Comparison of ENCODE assay signal across 37 cellular contexts in the genomic region with DNA sequence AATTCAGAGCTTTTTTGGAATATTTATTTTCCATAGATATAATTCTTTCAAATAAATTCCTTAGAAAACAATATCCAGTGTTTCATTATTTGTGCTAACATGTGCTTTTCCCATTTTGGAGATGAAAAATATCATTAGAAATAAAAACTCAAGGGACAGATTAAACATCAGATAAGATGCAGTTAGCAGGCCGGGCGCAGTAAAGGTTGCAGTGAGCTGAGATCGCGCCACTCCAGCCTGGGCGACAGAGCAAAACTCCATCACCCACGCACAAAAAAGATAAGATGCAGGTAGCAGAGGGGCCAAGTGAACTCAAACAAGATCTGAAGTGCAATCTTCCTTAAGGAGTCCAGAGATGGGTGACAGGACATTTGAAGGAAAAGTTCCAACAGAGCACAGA.
"Had no signal": no experiment of that assay in that cellular context is flagged by ENCODE, and none has a peak within 500 bp of the region (broad histone marks: within the 10 kb centered on the region; RNA-seq: fewer than 3 reads in every experiment).

No MANE protein-coding gene starts in this region.

- H3K4me1 Mint-ChIP-seq: activated naive CD4-positive, alpha-beta T cell treated with anti-CD3 and anti-CD28 coated beads, Interleukin-2, amount 10 ng/mL, durations not matched to agents 7 days and 5 days; activated naive CD4-positive, alpha-beta T cell treated with anti-CD3 and anti-CD28 coated beads, Interleukin-2, amount 50 U/mL, for 24 hours; activated naive CD8-positive, alpha-beta T cell treated with anti-CD3 and anti-CD28 coated beads for 36 hours; activated naive CD8-positive, alpha-beta T cell treated with anti-CD3 and anti-CD28 coated beads, Interleukin-2, amount 10 ng/mL, durations not matched to agents 7 days and 5 days; activated naive CD8-positive, alpha-beta T cell treated with anti-CD3 and anti-CD28 coated beads, Interleukin-2, amount 50 U/mL, for 24 hours; activated T-helper 17 cell treated with anti-CD3 and anti-CD28 coated beads, Interleukin-2, amount 50 U/mL, for 72 hours; brain; central memory CD8-positive, alpha-beta T cell had no signal

- H3K27me3 ChIP-seq: adrenal gland, ascending aorta, body of pancreas, brain microvascular endothelial cell, breast epithelium, cardiac muscle cell had no signal

- H3K9me3 ChIP-seq: adrenal gland, ascending aorta, body of pancreas, breast epithelium had no signal

- H3K36me3 Mint-ChIP-seq: activated naive CD4-positive, alpha-beta T cell treated with anti-CD3 and anti-CD28 coated beads, Interleukin-2, amount 10 ng/mL, durations not matched to agents 7 days and 5 days; activated naive CD4-positive, alpha-beta T cell treated with anti-CD3 and anti-CD28 coated beads, Interleukin-2, amount 50 U/mL, for 24 hours; activated naive CD4-positive, alpha-beta T cell treated with anti-CD3 and anti-CD28 coated beads, Interleukin-2, amount 50 U/mL, for 72 hours; activated naive CD8-positive, alpha-beta T cell; activated naive CD8-positive, alpha-beta T cell treated with anti-CD3 and anti-CD28 coated beads for 36 hours; activated naive CD8-positive, alpha-beta T cell treated with anti-CD3 and anti-CD28 coated beads, Interleukin-2, amount 10 ng/mL, durations not matched to agents 7 days and 5 days had no signal

- H3K4me3 Mint-ChIP-seq: activated naive CD4-positive, alpha-beta T cell treated with anti-CD3 and anti-CD28 coated beads for 36 hours; activated naive CD4-positive, alpha-beta T cell treated with anti-CD3 and anti-CD28 coated beads, Interleukin-2, amount 10 ng/mL, durations not matched to agents 7 days and 5 days; activated naive CD4-positive, alpha-beta T cell treated with anti-CD3 and anti-CD28 coated beads, Interleukin-2, amount 50 U/mL, for 24 hours; activated naive CD8-positive, alpha-beta T cell; activated naive CD8-positive, alpha-beta T cell treated with anti-CD3 and anti-CD28 coated beads for 36 hours; activated naive CD8-positive, alpha-beta T cell treated with anti-CD3 and anti-CD28 coated beads, Interleukin-2, amount 10 ng/mL, durations not matched to agents 7 days and 5 days; activated naive CD8-positive, alpha-beta T cell treated with anti-CD3 and anti-CD28 coated beads, Interleukin-2, amount 50 U/mL, for 24 hours; activated T-cell treated with anti-CD3 and anti-CD28 coated beads, Interleukin-2, amount 50 U/mL, for 24 hours; activated T-cell treated with anti-CD3 and anti-CD28 coated beads, Interleukin-2, amount 50 U/mL, for 4 hours; activated T-cell treated with anti-CD3 and anti-CD28 coated beads, Interleukin-2, amount 50 U/mL, for 72 hours; activated T-helper 1 cell treated with anti-CD3 and anti-CD28 coated beads, Interleukin-12 subunit alpha, Interleukin-12 subunit beta, Interleukin-2, Interleukin-4 antibody, amounts not matched to agents 30 ng/mL and 10 ng/mL and 1 ng/mL, durations not matched to agents 14 hours and 24 hours and 36 hours; activated T-helper 17 cell treated with anti-CD3 and anti-CD28 coated beads, Interleukin-2, amount 50 U/mL, for 72 hours; brain; central memory CD8-positive, alpha-beta T cell had no signal

- H3K9me3 Mint-ChIP-seq: activated naive CD4-positive, alpha-beta T cell treated with anti-CD3 and anti-CD28 coated beads for 36 hours; activated naive CD4-positive, alpha-beta T cell treated with anti-CD3 and anti-CD28 coated beads, Interleukin-2, amount 10 ng/mL, durations not matched to agents 7 days and 5 days; activated naive CD4-positive, alpha-beta T cell treated with anti-CD3 and anti-CD28 coated beads, Interleukin-2, amount 50 U/mL, for 24 hours; activated naive CD4-positive, alpha-beta T cell treated with anti-CD3 and anti-CD28 coated beads, Interleukin-2, amount 50 U/mL, for 72 hours; activated naive CD8-positive, alpha-beta T cell treated with anti-CD3 and anti-CD28 coated beads for 36 hours; activated naive CD8-positive, alpha-beta T cell treated with anti-CD3 and anti-CD28 coated beads, Interleukin-2, amount 10 ng/mL, durations not matched to agents 7 days and 5 days; activated naive CD8-positive, alpha-beta T cell treated with anti-CD3 and anti-CD28 coated beads, Interleukin-2, amount 50 U/mL, for 24 hours; activated T-cell treated with anti-CD3 and anti-CD28 coated beads, Interleukin-2, amount 50 U/mL, for 24 hours; activated T-cell treated with anti-CD3 and anti-CD28 coated beads, Interleukin-2, amount 50 U/mL, for 4 hours; activated T-cell treated with anti-CD3 and anti-CD28 coated beads, Interleukin-2, amount 50 U/mL, for 72 hours; activated T-helper 1 cell treated with anti-CD3 and anti-CD28 coated beads, Interleukin-12 subunit alpha, Interleukin-12 subunit beta, Interleukin-2, Interleukin-4 antibody, amounts not matched to agents 30 ng/mL and 10 ng/mL and 1 ng/mL, durations not matched to agents 14 hours and 24 hours and 36 hours; activated T-helper 17 cell treated with anti-CD3 and anti-CD28 coated beads, Interleukin-2, amount 50 U/mL, for 72 hours; activated T-helper 2 cell treated with anti-CD3 and anti-CD28 coated beads, Interferon-gamma antibody, Interleukin-2, Interleukin-4, amounts not matched to agents 10 μg/mL and 5 μg/mL and 100 μg/mL, durations not matched to agents 14 hours and 24 hours and 36 hours; brain; central memory CD8-positive, alpha-beta T cell had no signal

- H3K27me3 Mint-ChIP-seq: activated naive CD4-positive, alpha-beta T cell treated with anti-CD3 and anti-CD28 coated beads, Interleukin-2, amount 50 U/mL, for 24 hours; activated naive CD8-positive, alpha-beta T cell; activated naive CD8-positive, alpha-beta T cell treated with anti-CD3 and anti-CD28 coated beads for 36 hours; activated naive CD8-positive, alpha-beta T cell treated with anti-CD3 and anti-CD28 coated beads, Interleukin-2, amount 50 U/mL, for 24 hours; activated T-cell treated with anti-CD3 and anti-CD28 coated beads, Interleukin-2, amount 50 U/mL, for 24 hours; brain had no signal

- ATAC-seq: activated naive CD4-positive, alpha-beta T cell treated with anti-CD3 and anti-CD28 coated beads, Interleukin-2, amount 50 U/mL, for 72 hours; activated naive CD8-positive, alpha-beta T cell treated with anti-CD3 and anti-CD28 coated beads, Interleukin-2, amount 50 U/mL, for 24 hours; activated T-cell treated with anti-CD3 and anti-CD28 coated beads, Interleukin-2, amount 50 U/mL, for 4 hours; activated T-cell treated with anti-CD3 and anti-CD28 coated beads, Interleukin-2, amount 50 U/mL, for 72 hours; activated T-helper 17 cell treated with anti-CD3 and anti-CD28 coated beads, Interleukin-2, amount 50 U/mL, for 72 hours; body of pancreas had no signal

- H3K4me3 ChIP-seq: adrenal gland, ascending aorta, body of pancreas, breast epithelium, cardiac muscle cell had no signal

- H3K36me3 ChIP-seq: adrenal gland, ascending aorta, brain microvascular endothelial cell, breast epithelium, cardiac muscle cell had no signal

- DNase-seq: activated effector memory CD4-positive, alpha-beta T cell treated with anti-CD3 and anti-CD28 coated beads, Interleukin-2, amount 50 U/mL, for 16 hours; activated effector memory CD4-positive, alpha-beta T cell treated with Interleukin-2 at 50 U/mL for 16 hours; activated gamma-delta T cell; activated gamma-delta T cell treated with Interleukin-2 at 50 U/mL for 16 hours; activated naive CD4-positive, alpha-beta T cell; activated naive CD4-positive, alpha-beta T cell treated with anti-CD3 and anti-CD28 coated beads for 36 hours; activated naive CD4-positive, alpha-beta T cell treated with anti-CD3 and anti-CD28 coated beads, Interleukin-2, amount 10 ng/mL, durations not matched to agents 7 days and 5 days; activated naive CD4-positive, alpha-beta T cell treated with anti-CD3 and anti-CD28 coated beads, Interleukin-2, amount 50 U/mL, for 16 hours; activated naive CD4-positive, alpha-beta T cell treated with Interleukin-2 at 50 U/mL for 16 hours; activated naive CD8-positive, alpha-beta T cell treated with anti-CD3 and anti-CD28 coated beads for 36 hours; activated naive CD8-positive, alpha-beta T cell treated with anti-CD3 and anti-CD28 coated beads, Interleukin-2, amount 10 ng/mL, durations not matched to agents 7 days and 5 days; activated naive CD8-positive, alpha-beta T cell treated with anti-CD3 and anti-CD28 coated beads, Interleukin-2, amount 50 U/mL, for 24 hours; activated T-cell treated with anti-CD3 and anti-CD28 coated beads, Interleukin-2, amount 50 U/mL, for 1 hour; activated T-cell treated with anti-CD3 and anti-CD28 coated beads, Interleukin-2, amount 50 U/mL, for 24 hours; activated T-cell treated with anti-CD3 and anti-CD28 coated beads, Interleukin-2, amount 50 U/mL, for 4 hours; activated T-cell treated with anti-CD3 and anti-CD28 coated beads, Interleukin-2, amount 50 U/mL, for 48 hours; activated T-cell treated with anti-CD3 and anti-CD28 coated beads, Interleukin-2, amount 50 U/mL, for 72 hours; adrenal gland; amniotic stem cell; amygdala; anterior cingulate cortex; body of pancreas; brain microvascular endothelial cell; caudate nucleus; central memory CD4-positive, alpha-beta T cell; cerebellar nuclear complex had no signal

- H3K4me1 ChIP-seq: adrenal gland, ascending aorta, body of pancreas, breast epithelium had no signal

- H3K27ac ChIP-seq: adrenal gland, ascending aorta, body of pancreas, brain microvascular endothelial cell, breast epithelium, cardiac muscle cell had no signal

- H3K27ac Mint-ChIP-seq: activated naive CD4-positive, alpha-beta T cell treated with anti-CD3 and anti-CD28 coated beads for 36 hours; activated naive CD4-positive, alpha-beta T cell treated with anti-CD3 and anti-CD28 coated beads, Interleukin-2, amount 10 ng/mL, durations not matched to agents 7 days and 5 days; activated naive CD4-positive, alpha-beta T cell treated with anti-CD3 and anti-CD28 coated beads, Interleukin-2, amount 50 U/mL, for 24 hours; activated naive CD8-positive, alpha-beta T cell; activated naive CD8-positive, alpha-beta T cell treated with anti-CD3 and anti-CD28 coated beads for 36 hours; activated naive CD8-positive, alpha-beta T cell treated with anti-CD3 and anti-CD28 coated beads, Interleukin-2, amount 10 ng/mL, durations not matched to agents 7 days and 5 days; activated naive CD8-positive, alpha-beta T cell treated with anti-CD3 and anti-CD28 coated beads, Interleukin-2, amount 50 U/mL, for 24 hours; activated T-cell treated with anti-CD3 and anti-CD28 coated beads, Interleukin-2, amount 50 U/mL, for 24 hours; activated T-cell treated with anti-CD3 and anti-CD28 coated beads, Interleukin-2, amount 50 U/mL, for 72 hours; activated T-helper 1 cell treated with anti-CD3 and anti-CD28 coated beads, Interleukin-12 subunit alpha, Interleukin-12 subunit beta, Interleukin-2, Interleukin-4 antibody, amounts not matched to agents 30 ng/mL and 10 ng/mL and 1 ng/mL, durations not matched to agents 14 hours and 24 hours and 36 hours; activated T-helper 17 cell treated with anti-CD3 and anti-CD28 coated beads, Interleukin-2, amount 50 U/mL, for 72 hours; activated T-helper 2 cell treated with anti-CD3 and anti-CD28 coated beads, Interferon-gamma antibody, Interleukin-2, Interleukin-4, amounts not matched to agents 10 μg/mL and 5 μg/mL and 100 μg/mL, durations not matched to agents 14 hours and 24 hours and 36 hours; brain had no signal
